Comparison of ENCODE assay signal across 23 cellular contexts in the genomic region with DNA sequence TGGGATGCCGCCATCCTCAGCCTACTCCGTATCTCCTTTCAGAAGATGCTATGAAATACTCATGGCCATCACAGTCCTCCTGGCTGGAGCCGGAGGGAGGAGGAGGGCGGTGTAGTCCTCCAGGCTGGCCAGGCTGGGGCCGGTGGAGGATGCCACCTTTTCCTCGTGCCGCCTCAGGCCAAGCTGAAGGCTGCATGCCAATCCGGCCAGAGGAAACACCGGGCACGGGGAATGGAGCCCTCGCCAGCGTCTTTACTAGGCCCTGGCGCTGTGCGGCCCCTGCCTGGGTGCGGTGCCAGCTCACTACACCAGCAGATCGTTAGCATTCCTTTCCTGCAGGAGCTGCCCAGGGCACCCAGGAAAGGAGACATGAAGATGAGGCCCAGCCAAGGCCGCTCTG.
DNase-seq lines count a peak whose midpoint lies in the region; ATAC-seq and TF ChIP-seq lines count a peak whose summit lies in the region.
"Had no signal": no experiment of that assay in that cellular context is flagged by ENCODE, and none has a peak within 500 bp of the region (broad histone marks: within the 10 kb centered on the region; RNA-seq: fewer than 3 reads in every experiment).

No MANE protein-coding gene starts in this region.

- peak overlapping the region; percentile 94 for H3K27ac ChIP-seq in left ventricle myocardium inferior (replicated peaks)

- no peaks in the 10 kb centered on the region for H3K36me3 Mint-ChIP-seq in stimulated activated effector memory CD8-positive, alpha-beta T cell treated with anti-CD3 and anti-CD28 coated beads, Interleukin-12 subunit alpha, Interleukin-12 subunit beta, amount 100 ng/mL, for 72 hours
- H3K36me3 Mint-ChIP-seq: activated CD8-positive, alpha-beta memory T cell treated with anti-CD3 and anti-CD28 coated beads, Interleukin-2, amount 10 ng/mL, durations not matched to agents 7 days and 5 days; T-cell had no signal

- H3K36me3 ChIP-seq in left ventricle myocardium inferior: no peaks in the 10 kb centered on the region

- no peak for TF ChIP-seq CTCF in left ventricle myocardium inferior (IDR thresholded peaks at IDR 0.05; ENCODE audit: borderline replicate concordance)

- no peaks in the 10 kb centered on the region for H3K27me3 ChIP-seq in left ventricle myocardium inferior (ENCODE audit: low read depth)

- no peak overlapping the region for H3K4me3 Mint-ChIP-seq in stimulated activated effector memory CD8-positive, alpha-beta T cell treated with anti-CD3 and anti-CD28 coated beads, Interleukin-12 subunit alpha, Interleukin-12 subunit beta, amount 100 ng/mL, for 72 hours
- H3K4me3 Mint-ChIP-seq: activated CD8-positive, alpha-beta memory T cell treated with anti-CD3 and anti-CD28 coated beads, Interleukin-2, amount 10 ng/mL, durations not matched to agents 7 days and 5 days; CD4-positive, alpha-beta T cell; H9; stimulated activated naive CD8-positive, alpha-beta T cell treated with anti-CD3 and anti-CD28 coated beads, Interleukin-15, amount 100 ng/mL, for 72 hours; T-cell had no signal

- peaks cover 78% of the 10 kb centered on the region for H3K4me1 ChIP-seq in left ventricle myocardium inferior

- intact Hi-C loops in left ventricle myocardium inferior (cut with micrococcal nuclease): no loop called here

- ATAC-seq in stimulated activated effector memory CD8-positive, alpha-beta T cell treated with anti-CD3 and anti-CD28 coated beads, Interleukin-12 subunit alpha, Interleukin-12 subunit beta, amount 100 ng/mL, for 72 hours: no peak
- ATAC-seq in HG03025 (IDR thresholded peaks at IDR 0.05; ENCODE audit: low FRiP score, unreplicated experiment) (no peak), HG02970 (IDR thresholded peaks at IDR 0.05; ENCODE audit: low FRiP score, unreplicated experiment) (no peak), HG03521 (IDR thresholded peaks at IDR 0.05; ENCODE audit: unreplicated experiment) (no peak)
- ATAC-seq: A549; activated CD4-positive, CD25-positive, alpha-beta regulatory T cell treated with anti-CD3 and anti-CD28 coated beads, Interleukin-2, amount 50 U/mL, for 24 hours; activated CD8-positive, alpha-beta memory T cell treated with anti-CD3 and anti-CD28 coated beads, Interleukin-2, amount 10 ng/mL, durations not matched to agents 7 days and 5 days; stimulated activated naive CD8-positive, alpha-beta T cell treated with anti-CD3 and anti-CD28 coated beads, Interleukin-15, amount 100 ng/mL, for 72 hours; T-cell had no signal

- H3K4me3 ChIP-seq in left ventricle myocardium inferior: no peak overlapping the region
- H3K4me3 ChIP-seq: A549 had no signal

- DNase-seq in A172 (ENCODE audit: low spot score): peak; percentile 25
- peak; percentile 72 for DNase-seq in astrocyte of the hippocampus (ENCODE audit: low read depth, low spot score)
- peak; percentile 81 for DNase-seq in left ventricle myocardium inferior
- DNase-seq in pons (ENCODE audit: low spot score): peak; percentile 7
- DNase-seq in stimulated activated effector memory CD8-positive, alpha-beta T cell treated with anti-CD3 and anti-CD28 coated beads, Interleukin-12 subunit alpha, Interleukin-12 subunit beta, amount 100 ng/mL, for 72 hours (ENCODE audit: low spot score in 2 of 2): no peak
- DNase-seq: activated CD8-positive, alpha-beta memory T cell treated with anti-CD3 and anti-CD28 coated beads, Interleukin-2, amount 10 ng/mL, durations not matched to agents 7 days and 5 days; activated naive CD4-positive, alpha-beta T cell treated with Interleukin-2 at 50 U/mL for 16 hours; CD4-positive, alpha-beta T cell; DND-41; effector CD4-positive, alpha-beta T cell; H9; KG1; NCI-H1694; NCI-H748 treated with DMSO at 0.1 percent for 48 hours; RPMI8226; stimulated activated CD4-positive, alpha-beta T cell treated with anti-CD3 and anti-CD28 coated beads, Interleukin-12 subunit alpha, Interleukin-12 subunit beta, amount 100 ng/mL, for 4 hours; stimulated activated naive CD8-positive, alpha-beta T cell treated with anti-CD3 and anti-CD28 coated beads, Interleukin-15, amount 100 ng/mL, for 72 hours; T-cell had no signal

- no peaks in the 10 kb centered on the region for H3K9me3 ChIP-seq in left ventricle myocardium inferior (replicated peaks)
- H3K9me3 ChIP-seq: A549 had no signal

- H3K27ac Mint-ChIP-seq in stimulated activated effector memory CD8-positive, alpha-beta T cell treated with anti-CD3 and anti-CD28 coated beads, Interleukin-12 subunit alpha, Interleukin-12 subunit beta, amount 100 ng/mL, for 72 hours: no peak overlapping the region
- H3K27ac Mint-ChIP-seq: activated CD8-positive, alpha-beta memory T cell treated with anti-CD3 and anti-CD28 coated beads, Interleukin-2, amount 10 ng/mL, durations not matched to agents 7 days and 5 days; CD4-positive, alpha-beta T cell; stimulated activated naive CD8-positive, alpha-beta T cell treated with anti-CD3 and anti-CD28 coated beads, Interleukin-15, amount 100 ng/mL, for 72 hours; T-cell had no signal

- no peaks in the 10 kb centered on the region for H3K4me1 Mint-ChIP-seq in stimulated activated effector memory CD8-positive, alpha-beta T cell treated with anti-CD3 and anti-CD28 coated beads, Interleukin-12 subunit alpha, Interleukin-12 subunit beta, amount 100 ng/mL, for 72 hours
- H3K4me1 Mint-ChIP-seq: activated CD8-positive, alpha-beta memory T cell treated with anti-CD3 and anti-CD28 coated beads, Interleukin-2, amount 10 ng/mL, durations not matched to agents 7 days and 5 days; stimulated activated naive CD8-positive, alpha-beta T cell treated with anti-CD3 and anti-CD28 coated beads, Interleukin-15, amount 100 ng/mL, for 72 hours; T-cell had no signal

- H3K9me3 Mint-ChIP-seq in stimulated activated effector memory CD8-positive, alpha-beta T cell treated with anti-CD3 and anti-CD28 coated beads, Interleukin-12 subunit alpha, Interleukin-12 subunit beta, amount 100 ng/mL, for 72 hours: no peaks in the 10 kb centered on the region
- H3K9me3 Mint-ChIP-seq: CD4-positive, alpha-beta T cell; H9; stimulated activated naive CD8-positive, alpha-beta T cell treated with anti-CD3 and anti-CD28 coated beads, Interleukin-15, amount 100 ng/mL, for 72 hours; T-cell had no signal

Comparison
In these comparisons a context has a peak if more than half of its experiments do, and no peak if none do; other contexts are left out.
1. DNase-seq: peak in A172 (single experiment), astrocyte of the hippocampus (single experiment), left ventricle myocardium inferior (single experiment) and pons (single experiment); none in stimulated activated effector memory CD8-positive, alpha-beta T cell treated with anti-CD3 and anti-CD28 coated beads, Interleukin-12 subunit alpha, Interleukin-12 subunit beta, amount 100 ng/mL, for 72 hours (0 of 2).